In the genomic region with DNA sequence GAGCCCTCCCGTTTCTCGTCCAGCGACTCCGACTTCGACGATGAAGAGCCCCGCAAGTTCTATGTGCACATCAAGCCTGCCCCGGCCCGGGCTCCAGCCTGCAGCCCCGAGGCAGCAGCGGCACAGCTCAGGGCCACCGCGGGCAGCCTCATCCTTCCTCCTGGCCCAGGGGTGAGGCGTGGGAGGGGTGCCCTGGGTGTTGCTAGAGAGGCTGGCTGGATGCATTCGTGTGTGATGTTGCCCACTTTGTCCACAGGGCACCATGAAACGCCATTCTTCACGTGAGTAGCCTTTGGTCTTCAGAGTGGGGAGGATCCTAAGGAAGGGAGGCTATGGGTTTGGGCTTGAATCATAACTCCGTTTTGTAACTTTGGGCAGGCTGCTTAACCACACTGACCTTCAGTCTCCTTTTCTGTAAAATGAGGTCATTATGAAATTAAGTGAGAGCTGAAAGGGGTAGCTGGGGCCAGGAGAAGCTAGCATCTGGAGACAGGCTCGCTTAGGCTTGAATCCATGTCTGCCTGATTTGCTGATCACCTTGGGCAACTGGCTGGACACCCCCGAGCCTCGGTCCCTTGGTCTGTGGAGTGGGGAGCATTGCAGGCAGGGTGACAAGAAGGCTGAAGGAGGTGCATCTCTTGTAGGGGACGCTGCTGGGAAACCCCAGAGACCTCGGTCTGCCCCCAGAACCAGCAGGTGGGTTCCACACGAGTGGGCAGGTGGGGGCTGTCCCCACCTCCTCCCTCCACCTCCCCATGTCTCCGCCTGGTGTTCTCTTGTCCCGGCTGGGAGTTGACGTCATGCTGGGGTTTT, we compare ENCODE assay signal across 2 cellular contexts.
TF ChIP-seq lines count a peak whose summit lies in the region.

No MANE protein-coding gene starts in this region.

TF ChIP-seq in IMR-90, 13 proteins besides CTCF, POLR2A, EP300 and RAD21:
- TF ChIP-seq CEBPB (IDR thresholded peaks at IDR 0.05; ENCODE audit: low read depth, low read length) (no peak), FOS (IDR thresholded peaks at IDR 0.05; ENCODE audit: low read depth, low read length) (no peak), MAFK (IDR thresholded peaks at IDR 0.05; ENCODE audit: low read depth, low read length) (no peak), RFX5 (IDR thresholded peaks at IDR 0.05; ENCODE audit: low read depth, low read length) (no peak), MXI1 (IDR thresholded peaks at IDR 0.05; ENCODE audit: borderline replicate concordance, low read depth, low read length) (no peak), NFE2L2 (IDR thresholded peaks at IDR 0.05; ENCODE audit: low read depth, low read length) (no peak), SMC3 (IDR thresholded peaks at IDR 0.05; ENCODE audit: low read depth, low read length) (no peak)
- TF ChIP-seq, protein P1, sequence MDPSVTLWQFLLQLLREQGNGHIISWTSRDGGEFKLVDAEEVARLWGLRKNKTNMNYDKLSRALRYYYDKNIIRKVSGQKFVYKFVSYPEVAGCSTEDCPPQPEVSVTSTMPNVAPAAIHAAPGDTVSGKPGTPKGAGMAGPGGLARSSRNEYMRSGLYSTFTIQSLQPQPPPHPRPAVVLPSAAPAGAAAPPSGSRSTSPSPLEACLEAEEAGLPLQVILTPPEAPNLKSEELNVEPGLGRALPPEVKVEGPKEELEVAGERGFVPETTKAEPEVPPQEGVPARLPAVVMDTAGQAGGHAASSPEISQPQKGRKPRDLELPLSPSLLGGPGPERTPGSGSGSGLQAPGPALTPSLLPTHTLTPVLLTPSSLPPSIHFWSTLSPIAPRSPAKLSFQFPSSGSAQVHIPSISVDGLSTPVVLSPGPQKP (IDR thresholded peaks at IDR 0.05; ENCODE audit: borderline replicate concordance, low read depth, low read length) = no peak
- TF ChIP-seq, protein P2, sequence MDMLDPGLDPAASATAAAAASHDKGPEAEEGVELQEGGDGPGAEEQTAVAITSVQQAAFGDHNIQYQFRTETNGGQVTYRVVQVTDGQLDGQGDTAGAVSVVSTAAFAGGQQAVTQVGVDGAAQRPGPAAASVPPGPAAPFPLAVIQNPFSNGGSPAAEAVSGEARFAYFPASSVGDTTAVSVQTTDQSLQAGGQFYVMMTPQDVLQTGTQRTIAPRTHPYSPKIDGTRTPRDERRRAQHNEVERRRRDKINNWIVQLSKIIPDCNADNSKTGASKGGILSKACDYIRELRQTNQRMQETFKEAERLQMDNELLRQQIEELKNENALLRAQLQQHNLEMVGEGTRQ (IDR thresholded peaks at IDR 0.05; ENCODE audit: low read depth, low read length) = no peak

TF ChIP-seq in HepG2, 621 proteins besides CTCF, POLR2A, EP300 and RAD21:
- TF ChIP-seq, protein P3, sequence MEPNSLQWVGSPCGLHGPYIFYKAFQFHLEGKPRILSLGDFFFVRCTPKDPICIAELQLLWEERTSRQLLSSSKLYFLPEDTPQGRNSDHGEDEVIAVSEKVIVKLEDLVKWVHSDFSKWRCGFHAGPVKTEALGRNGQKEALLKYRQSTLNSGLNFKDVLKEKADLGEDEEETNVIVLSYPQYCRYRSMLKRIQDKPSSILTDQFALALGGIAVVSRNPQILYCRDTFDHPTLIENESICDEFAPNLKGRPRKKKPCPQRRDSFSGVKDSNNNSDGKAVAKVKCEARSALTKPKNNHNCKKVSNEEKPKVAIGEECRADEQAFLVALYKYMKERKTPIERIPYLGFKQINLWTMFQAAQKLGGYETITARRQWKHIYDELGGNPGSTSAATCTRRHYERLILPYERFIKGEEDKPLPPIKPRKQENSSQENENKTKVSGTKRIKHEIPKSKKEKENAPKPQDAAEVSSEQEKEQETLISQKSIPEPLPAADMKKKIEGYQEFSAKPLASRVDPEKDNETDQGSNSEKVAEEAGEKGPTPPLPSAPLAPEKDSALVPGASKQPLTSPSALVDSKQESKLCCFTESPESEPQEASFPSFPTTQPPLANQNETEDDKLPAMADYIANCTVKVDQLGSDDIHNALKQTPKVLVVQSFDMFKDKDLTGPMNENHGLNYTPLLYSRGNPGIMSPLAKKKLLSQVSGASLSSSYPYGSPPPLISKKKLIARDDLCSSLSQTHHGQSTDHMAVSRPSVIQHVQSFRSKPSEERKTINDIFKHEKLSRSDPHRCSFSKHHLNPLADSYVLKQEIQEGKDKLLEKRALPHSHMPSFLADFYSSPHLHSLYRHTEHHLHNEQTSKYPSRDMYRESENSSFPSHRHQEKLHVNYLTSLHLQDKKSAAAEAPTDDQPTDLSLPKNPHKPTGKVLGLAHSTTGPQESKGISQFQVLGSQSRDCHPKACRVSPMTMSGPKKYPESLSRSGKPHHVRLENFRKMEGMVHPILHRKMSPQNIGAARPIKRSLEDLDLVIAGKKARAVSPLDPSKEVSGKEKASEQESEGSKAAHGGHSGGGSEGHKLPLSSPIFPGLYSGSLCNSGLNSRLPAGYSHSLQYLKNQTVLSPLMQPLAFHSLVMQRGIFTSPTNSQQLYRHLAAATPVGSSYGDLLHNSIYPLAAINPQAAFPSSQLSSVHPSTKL (CRISPR knock-in tag; IDR thresholded peaks at IDR 0.05) = no peak
- TF ChIP-seq NR2F1 (CRISPR knock-in tag; IDR thresholded peaks at IDR 0.05) = no peak
- TF ChIP-seq SIX1 (CRISPR knock-in tag; IDR thresholded peaks at IDR 0.05; ENCODE audit: borderline replicate concordance) = no peak
- TF ChIP-seq, protein P4, sequence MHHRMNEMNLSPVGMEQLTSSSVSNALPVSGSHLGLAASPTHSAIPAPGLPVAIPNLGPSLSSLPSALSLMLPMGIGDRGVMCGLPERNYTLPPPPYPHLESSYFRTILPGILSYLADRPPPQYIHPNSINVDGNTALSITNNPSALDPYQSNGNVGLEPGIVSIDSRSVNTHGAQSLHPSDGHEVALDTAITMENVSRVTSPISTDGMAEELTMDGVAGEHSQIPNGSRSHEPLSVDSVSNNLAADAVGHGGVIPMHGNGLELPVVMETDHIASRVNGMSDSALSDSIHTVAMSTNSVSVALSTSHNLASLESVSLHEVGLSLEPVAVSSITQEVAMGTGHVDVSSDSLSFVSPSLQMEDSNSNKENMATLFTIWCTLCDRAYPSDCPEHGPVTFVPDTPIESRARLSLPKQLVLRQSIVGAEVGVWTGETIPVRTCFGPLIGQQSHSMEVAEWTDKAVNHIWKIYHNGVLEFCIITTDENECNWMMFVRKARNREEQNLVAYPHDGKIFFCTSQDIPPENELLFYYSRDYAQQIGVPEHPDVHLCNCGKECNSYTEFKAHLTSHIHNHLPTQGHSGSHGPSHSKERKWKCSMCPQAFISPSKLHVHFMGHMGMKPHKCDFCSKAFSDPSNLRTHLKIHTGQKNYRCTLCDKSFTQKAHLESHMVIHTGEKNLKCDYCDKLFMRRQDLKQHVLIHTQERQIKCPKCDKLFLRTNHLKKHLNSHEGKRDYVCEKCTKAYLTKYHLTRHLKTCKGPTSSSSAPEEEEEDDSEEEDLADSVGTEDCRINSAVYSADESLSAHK (CRISPR knock-in tag; IDR thresholded peaks at IDR 0.05; ENCODE audit: borderline replicate concordance) = no peak
- TF ChIP-seq ZNF564 (CRISPR knock-in tag; IDR thresholded peaks at IDR 0.05) = no peak
- TF ChIP-seq, protein P5, sequence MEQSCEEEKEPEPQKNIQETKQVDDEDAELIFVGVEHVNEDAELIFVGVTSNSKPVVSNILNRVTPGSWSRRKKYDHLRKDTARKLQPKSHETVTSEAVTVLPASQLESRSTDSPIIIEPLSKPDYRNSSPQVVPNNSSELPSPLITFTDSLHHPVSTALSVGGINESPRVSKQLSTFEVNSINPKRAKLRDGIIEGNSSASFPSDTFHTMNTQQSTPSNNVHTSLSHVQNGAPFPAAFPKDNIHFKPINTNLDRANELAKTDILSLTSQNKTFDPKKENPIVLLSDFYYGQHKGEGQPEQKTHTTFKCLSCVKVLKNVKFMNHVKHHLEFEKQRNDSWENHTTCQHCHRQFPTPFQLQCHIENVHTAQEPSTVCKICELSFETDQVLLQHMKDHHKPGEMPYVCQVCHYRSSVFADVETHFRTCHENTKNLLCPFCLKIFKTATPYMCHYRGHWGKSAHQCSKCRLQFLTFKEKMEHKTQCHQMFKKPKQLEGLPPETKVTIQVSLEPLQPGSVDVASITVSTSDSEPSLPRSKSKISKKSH (CRISPR knock-in tag; IDR thresholded peaks at IDR 0.05; ENCODE audit: borderline replicate concordance) = no peak
- TF ChIP-seq, protein P6, sequence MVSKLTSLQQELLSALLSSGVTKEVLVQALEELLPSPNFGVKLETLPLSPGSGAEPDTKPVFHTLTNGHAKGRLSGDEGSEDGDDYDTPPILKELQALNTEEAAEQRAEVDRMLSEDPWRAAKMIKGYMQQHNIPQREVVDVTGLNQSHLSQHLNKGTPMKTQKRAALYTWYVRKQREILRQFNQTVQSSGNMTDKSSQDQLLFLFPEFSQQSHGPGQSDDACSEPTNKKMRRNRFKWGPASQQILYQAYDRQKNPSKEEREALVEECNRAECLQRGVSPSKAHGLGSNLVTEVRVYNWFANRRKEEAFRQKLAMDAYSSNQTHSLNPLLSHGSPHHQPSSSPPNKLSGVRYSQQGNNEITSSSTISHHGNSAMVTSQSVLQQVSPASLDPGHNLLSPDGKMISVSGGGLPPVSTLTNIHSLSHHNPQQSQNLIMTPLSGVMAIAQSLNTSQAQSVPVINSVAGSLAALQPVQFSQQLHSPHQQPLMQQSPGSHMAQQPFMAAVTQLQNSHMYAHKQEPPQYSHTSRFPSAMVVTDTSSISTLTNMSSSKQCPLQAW (CRISPR knock-in tag; IDR thresholded peaks at IDR 0.05) = no peak
- no peak for TF ChIP-seq RFX3 (CRISPR knock-in tag; IDR thresholded peaks at IDR 0.05)
- TF ChIP-seq, protein P7, sequence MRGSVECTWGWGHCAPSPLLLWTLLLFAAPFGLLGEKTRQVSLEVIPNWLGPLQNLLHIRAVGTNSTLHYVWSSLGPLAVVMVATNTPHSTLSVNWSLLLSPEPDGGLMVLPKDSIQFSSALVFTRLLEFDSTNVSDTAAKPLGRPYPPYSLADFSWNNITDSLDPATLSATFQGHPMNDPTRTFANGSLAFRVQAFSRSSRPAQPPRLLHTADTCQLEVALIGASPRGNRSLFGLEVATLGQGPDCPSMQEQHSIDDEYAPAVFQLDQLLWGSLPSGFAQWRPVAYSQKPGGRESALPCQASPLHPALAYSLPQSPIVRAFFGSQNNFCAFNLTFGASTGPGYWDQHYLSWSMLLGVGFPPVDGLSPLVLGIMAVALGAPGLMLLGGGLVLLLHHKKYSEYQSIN (CRISPR knock-in tag; IDR thresholded peaks at IDR 0.05; ENCODE audit: borderline replicate concordance) = no peak
- TF ChIP-seq HOXA3 (CRISPR knock-in tag; IDR thresholded peaks at IDR 0.05) = no peak
- TF ChIP-seq GFI1 (CRISPR knock-in tag; IDR thresholded peaks at IDR 0.05; ENCODE audit: borderline replicate concordance) = no peak
- TF ChIP-seq NR2C2 (CRISPR knock-in tag; IDR thresholded peaks at IDR 0.05; ENCODE audit: borderline replicate concordance) = no peak
- TF ChIP-seq, protein P8, sequence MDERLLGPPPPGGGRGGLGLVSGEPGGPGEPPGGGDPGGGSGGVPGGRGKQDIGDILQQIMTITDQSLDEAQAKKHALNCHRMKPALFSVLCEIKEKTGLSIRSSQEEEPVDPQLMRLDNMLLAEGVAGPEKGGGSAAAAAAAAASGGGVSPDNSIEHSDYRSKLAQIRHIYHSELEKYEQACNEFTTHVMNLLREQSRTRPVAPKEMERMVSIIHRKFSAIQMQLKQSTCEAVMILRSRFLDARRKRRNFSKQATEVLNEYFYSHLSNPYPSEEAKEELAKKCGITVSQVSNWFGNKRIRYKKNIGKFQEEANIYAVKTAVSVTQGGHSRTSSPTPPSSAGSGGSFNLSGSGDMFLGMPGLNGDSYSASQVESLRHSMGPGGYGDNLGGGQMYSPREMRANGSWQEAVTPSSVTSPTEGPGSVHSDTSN (CRISPR knock-in tag; IDR thresholded peaks at IDR 0.05) = no peak
- no peak for TF ChIP-seq ZNF816 (CRISPR knock-in tag; IDR thresholded peaks at IDR 0.05; ENCODE audit: borderline replicate concordance)
- TF ChIP-seq TBX2 (CRISPR knock-in tag; IDR thresholded peaks at IDR 0.05; ENCODE audit: borderline replicate concordance) = no peak
- TF ChIP-seq MAFK (conservative IDR thresholded peaks at IDR 0.05 in 1 of 2, IDR thresholded peaks at IDR 0.05 in 1 of 2; ENCODE audit: low read length in 2 of 2) = no peak
- TF ChIP-seq, protein P9, sequence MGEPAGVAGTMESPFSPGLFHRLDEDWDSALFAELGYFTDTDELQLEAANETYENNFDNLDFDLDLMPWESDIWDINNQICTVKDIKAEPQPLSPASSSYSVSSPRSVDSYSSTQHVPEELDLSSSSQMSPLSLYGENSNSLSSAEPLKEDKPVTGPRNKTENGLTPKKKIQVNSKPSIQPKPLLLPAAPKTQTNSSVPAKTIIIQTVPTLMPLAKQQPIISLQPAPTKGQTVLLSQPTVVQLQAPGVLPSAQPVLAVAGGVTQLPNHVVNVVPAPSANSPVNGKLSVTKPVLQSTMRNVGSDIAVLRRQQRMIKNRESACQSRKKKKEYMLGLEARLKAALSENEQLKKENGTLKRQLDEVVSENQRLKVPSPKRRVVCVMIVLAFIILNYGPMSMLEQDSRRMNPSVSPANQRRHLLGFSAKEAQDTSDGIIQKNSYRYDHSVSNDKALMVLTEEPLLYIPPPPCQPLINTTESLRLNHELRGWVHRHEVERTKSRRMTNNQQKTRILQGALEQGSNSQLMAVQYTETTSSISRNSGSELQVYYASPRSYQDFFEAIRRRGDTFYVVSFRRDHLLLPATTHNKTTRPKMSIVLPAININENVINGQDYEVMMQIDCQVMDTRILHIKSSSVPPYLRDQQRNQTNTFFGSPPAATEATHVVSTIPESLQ (CRISPR knock-in tag; conservative IDR thresholded peaks at IDR 0.05) = no peak
